ENCODE assay signal across 11 cellular contexts in the genomic region with DNA sequence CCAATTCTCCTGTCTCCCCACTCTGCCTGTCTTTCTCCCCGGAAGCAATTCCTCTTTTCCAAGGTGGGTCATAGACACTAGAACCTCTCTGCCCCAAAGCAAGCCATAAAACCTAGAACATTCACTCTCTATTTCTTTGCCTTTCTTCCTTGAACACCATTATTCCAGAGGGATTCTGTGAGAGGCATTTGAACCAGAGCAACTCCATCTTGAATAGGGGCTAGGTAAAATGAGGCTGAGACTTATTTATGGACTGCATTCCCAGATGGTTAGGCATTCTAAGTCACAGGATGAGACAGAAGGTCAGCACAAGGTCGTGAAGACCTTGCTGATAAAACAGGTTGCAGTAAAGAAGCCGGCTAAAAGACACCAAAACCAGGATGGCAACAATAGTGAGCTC.
"Had no signal": no experiment of that assay in that cellular context is flagged by ENCODE, and none has a peak within 500 bp of the region (broad histone marks: within the 10 kb centered on the region; RNA-seq: fewer than 3 reads in every experiment).

No MANE protein-coding gene starts in this region.

- ATAC-seq: GM23338, HCT116 had no signal

- FAIRE-seq: H1, H54 had no signal

- DNase-seq: GM23248, GOT3, H7, H9, HCEC 1CT, HFFc6 had no signal

- H3K9ac ChIP-seq: GM23248 had no signal

- H3K4me3 ChIP-seq: GM23248, GM23338, HAP-1 had no signal

- H3K27ac ChIP-seq: GM23248 had no signal

- H3K4me2 ChIP-seq: GM23338 had no signal

- H2AFZ ChIP-seq: GM23248 had no signal

- H3K4me1 Mint-ChIP-seq: GM23338, H9 had no signal

- H3K4me3 Mint-ChIP-seq: GM23338, H9, HFFc6 had no signal

- H3K27ac Mint-ChIP-seq: GM23338, H9, HFFc6 had no signal

- H3K36me3 ChIP-seq: HAP-1 had no signal

- H3K4me1 ChIP-seq: HAP-1 had no signal
